In the genomic region with DNA sequence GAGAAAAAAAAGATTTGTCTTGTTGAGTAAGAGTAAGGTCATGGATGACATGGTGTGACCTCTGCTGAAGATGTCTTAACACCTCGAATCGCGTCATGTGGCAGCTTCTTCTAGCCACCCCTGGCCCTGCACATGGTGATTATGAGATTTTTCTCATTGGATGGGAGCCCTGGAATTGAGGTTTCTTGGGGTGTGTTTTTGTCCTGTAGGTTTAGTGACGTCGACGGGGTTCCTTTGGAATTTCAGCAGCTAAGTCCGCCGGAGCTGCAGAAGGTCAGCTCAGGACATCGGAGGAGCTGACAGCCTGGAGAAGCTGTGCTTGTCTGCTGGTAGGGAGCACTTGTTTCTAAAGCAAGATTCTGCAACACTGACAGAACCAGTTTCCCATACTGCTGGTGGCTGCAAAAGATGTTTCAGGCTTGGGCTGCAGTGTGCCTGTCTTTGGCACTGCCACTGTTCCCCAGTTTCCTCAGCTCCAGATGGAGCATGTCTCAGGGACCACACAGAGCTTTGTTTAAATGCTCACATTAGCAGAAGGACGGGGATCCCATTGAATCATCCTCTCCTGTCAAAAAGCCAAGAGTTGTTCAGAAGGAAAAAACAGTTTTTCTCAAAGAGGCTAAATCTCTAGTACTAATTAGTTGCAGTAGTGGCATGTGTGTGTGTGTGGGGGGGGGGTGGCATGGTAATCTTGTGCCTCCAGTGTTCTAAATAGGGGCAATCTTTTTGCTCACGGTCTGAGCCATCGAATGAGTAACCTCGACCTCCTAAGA, we compare ENCODE assay signal across 10 cellular contexts. TPM values are rescaled to one million over a fixed set of nuclear protein-coding genes. Genes with fewer than 3 reads are reported as not detected.
DNase-seq lines count a peak whose midpoint lies in the region; ATAC-seq and TF ChIP-seq lines count a peak whose summit lies in the region.
"Had no signal": no experiment of that assay in that cellular context is flagged by ENCODE, and none has a peak within 500 bp of the region (broad histone marks: within the 10 kb centered on the region; RNA-seq: fewer than 3 reads in every experiment).

No MANE protein-coding gene starts in this region.

- POLR2A ChIA-PET in SK-N-SH (lab: Yijun Ruan, JAX) = no interaction called here

- DNase-seq in ELR (ENCODE audit: low read depth) (peak; percentile 36), amniotic epithelial cell (ENCODE audit: low read depth) (peak; percentile 95), hepatic stellate cell (ENCODE audit: low spot score) (peak; percentile 67), substantia nigra (lab: John Stamatoyannopoulos, UW) (no peak), SK-N-SH (no peak)
- DNase-seq in activated T-cell treated with anti-CD3 and anti-CD28 coated beads, Interleukin-2, amount 50 U/mL, for 1 hour = no peak
- DNase-seq: activated CD8-positive, alpha-beta memory T cell treated with anti-CD3 and anti-CD28 coated beads for 24 hours; GDM1 had no signal

- H3K36me3 ChIP-seq in SK-N-SH (replicated peaks in 1 of 2; ENCODE audit: control insufficient read depth in 1 of 2, insufficient read depth in 2 of 2, low read length in 1 of 2) = no peaks in the 10 kb centered on the region

- no peaks in the 10 kb centered on the region for H3K9me2 ChIP-seq in SK-N-SH

- no peaks in the 10 kb centered on the region for H3K27me3 ChIP-seq in SK-N-SH (ENCODE audit: insufficient read depth)

- TF ChIP-seq EP300 in SK-N-SH (IDR thresholded peaks at IDR 0.05; ENCODE audit: borderline replicate concordance in 1 of 2, low read depth in 1 of 2, low read length in 1 of 2) = no peak

- H3K4me3 ChIP-seq in SK-N-SH (ENCODE audit: low read depth in 2 of 2, low read length in 1 of 2) = no peak overlapping the region

- H2AFZ ChIP-seq in SK-N-SH (ENCODE audit: low read depth) = no peak overlapping the region

- no peak overlapping the region for H3K9ac ChIP-seq in SK-N-SH

- CTCF ChIA-PET in SK-N-SH (lab: Yijun Ruan, JAX) = interaction anchor here (1.2 to 1.3 kb wide), 2 partner anchors 15 to 21 kb away, joined by 3 read pairs; no protein-coding TSS in a partner anchor

- H3K27ac ChIP-seq in substantia nigra (ENCODE audit: low read depth, low read length, poor library complexity, severe bottlenecking) = peak overlapping the region; percentile 16
- H3K27ac ChIP-seq in SK-N-SH (ENCODE audit: low read depth in 2 of 2, low read length in 1 of 2) = 0 out of 4 replicates have a peak overlapping the region, but pooled peaks of 1 of the 2 experiments have one; percentile 8

- H3K9me3 ChIP-seq in SK-N-SH = no peaks in the 10 kb centered on the region

- no peak overlapping the region for H3K4me2 ChIP-seq in SK-N-SH

- H3F3A ChIP-seq in SK-N-SH (replicated peaks; ENCODE audit: insufficient read depth) = peaks cover 12% of the 10 kb centered on the region

- peaks cover 4 to 10% of the 10 kb centered on the region in 2 experiments; a peak in 3 of 4 replicates for H3K4me1 ChIP-seq in SK-N-SH (ENCODE audit: control insufficient read depth in 1 of 2, insufficient read depth in 2 of 2, low read depth in 1 of 2, low read length in 1 of 2)

- ATAC-seq in GM19351 (IDR thresholded peaks at IDR 0.05; ENCODE audit: unreplicated experiment) (no peak), GM19035 (IDR thresholded peaks at IDR 0.05; ENCODE audit: unreplicated experiment) (no peak)

- 75% methylated on average over 13 of the region's 13 CpGs for whole genome bisulfite sequencing in SK-N-SH (ENCODE audit: low lambda C conversion rate)

- no peak for TF ChIP-seq CTCF in SK-N-SH (IDR thresholded peaks at IDR 0.05)

- no peak for TF ChIP-seq RAD21 in SK-N-SH (IDR thresholded peaks at IDR 0.05; ENCODE audit: low read length)

- no peaks in the 10 kb centered on the region for H3K79me2 ChIP-seq in SK-N-SH (ENCODE audit: insufficient read depth)

- no peaks in the 10 kb centered on the region for H4K20me1 ChIP-seq in SK-N-SH (ENCODE audit: insufficient read depth)

TF ChIP-seq in SK-N-SH, 30 proteins besides CTCF, POLR2A, EP300 and RAD21:
- TF ChIP-seq EZH2phosphoT487 (IDR thresholded peaks at IDR 0.05; ENCODE audit: borderline replicate concordance, low read depth) (no peak), NFIC (IDR thresholded peaks at IDR 0.05; ENCODE audit: borderline replicate concordance) (no peak), SIN3A (IDR thresholded peaks at IDR 0.05; ENCODE audit: borderline replicate concordance, low read depth, low read length) (no peak), TEAD4 (IDR thresholded peaks at IDR 0.05; ENCODE audit: borderline replicate concordance, insufficient read depth) (no peak), NRF1 (IDR thresholded peaks at IDR 0.05; ENCODE audit: low read depth, low read length) (no peak), FOSL2 (IDR thresholded peaks at IDR 0.05; ENCODE audit: borderline replicate concordance, low read depth) (no peak)
- TF ChIP-seq, protein P1, sequence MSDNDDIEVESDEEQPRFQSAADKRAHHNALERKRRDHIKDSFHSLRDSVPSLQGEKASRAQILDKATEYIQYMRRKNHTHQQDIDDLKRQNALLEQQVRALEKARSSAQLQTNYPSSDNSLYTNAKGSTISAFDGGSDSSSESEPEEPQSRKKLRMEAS (IDR thresholded peaks at IDR 0.05; ENCODE audit: low read depth) = no peak
- TF ChIP-seq, protein P2, sequence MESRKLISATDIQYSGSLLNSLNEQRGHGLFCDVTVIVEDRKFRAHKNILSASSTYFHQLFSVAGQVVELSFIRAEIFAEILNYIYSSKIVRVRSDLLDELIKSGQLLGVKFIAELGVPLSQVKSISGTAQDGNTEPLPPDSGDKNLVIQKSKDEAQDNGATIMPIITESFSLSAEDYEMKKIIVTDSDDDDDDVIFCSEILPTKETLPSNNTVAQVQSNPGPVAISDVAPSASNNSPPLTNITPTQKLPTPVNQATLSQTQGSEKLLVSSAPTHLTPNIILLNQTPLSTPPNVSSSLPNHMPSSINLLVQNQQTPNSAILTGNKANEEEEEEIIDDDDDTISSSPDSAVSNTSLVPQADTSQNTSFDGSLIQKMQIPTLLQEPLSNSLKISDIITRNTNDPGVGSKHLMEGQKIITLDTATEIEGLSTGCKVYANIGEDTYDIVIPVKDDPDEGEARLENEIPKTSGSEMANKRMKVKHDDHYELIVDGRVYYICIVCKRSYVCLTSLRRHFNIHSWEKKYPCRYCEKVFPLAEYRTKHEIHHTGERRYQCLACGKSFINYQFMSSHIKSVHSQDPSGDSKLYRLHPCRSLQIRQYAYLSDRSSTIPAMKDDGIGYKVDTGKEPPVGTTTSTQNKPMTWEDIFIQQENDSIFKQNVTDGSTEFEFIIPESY (IDR thresholded peaks at IDR 0.05; ENCODE audit: borderline replicate concordance, low read depth) = no peak
TF ChIP-seq in SK-N-SH: peak in this region for 0.

RNA-seq across cellular contexts. Expression of a gene that starts 5.2 kb away (rescaled TPM):
- 285 and 309 TPM in 2 replicates for polyA plus RNA-seq in SK-N-SH (2012; rRNA removed)
- polyA plus RNA-seq in SK-N-SH (2012; cell fraction: cytosol; rRNA removed) = 143 and 157 TPM in 2 replicates
- polyA plus RNA-seq in SK-N-SH (2012; cell fraction: nucleus; rRNA removed) = 1,026 and 1,160 TPM in 2 replicates

Comparison
In these comparisons a context has a peak if more than half of its experiments do, and no peak if none do; other contexts are left out.
1. DNase-seq: peak in ELR (single experiment), amniotic epithelial cell (single experiment) and hepatic stellate cell (single experiment); none in substantia nigra (0 of 49), activated T-cell treated with anti-CD3 and anti-CD28 coated beads, Interleukin-2, amount 50 U/mL, for 1 hour (single experiment) and SK-N-SH (single experiment).